ENCODE assay signal across 12 cellular contexts in the genomic region with DNA sequence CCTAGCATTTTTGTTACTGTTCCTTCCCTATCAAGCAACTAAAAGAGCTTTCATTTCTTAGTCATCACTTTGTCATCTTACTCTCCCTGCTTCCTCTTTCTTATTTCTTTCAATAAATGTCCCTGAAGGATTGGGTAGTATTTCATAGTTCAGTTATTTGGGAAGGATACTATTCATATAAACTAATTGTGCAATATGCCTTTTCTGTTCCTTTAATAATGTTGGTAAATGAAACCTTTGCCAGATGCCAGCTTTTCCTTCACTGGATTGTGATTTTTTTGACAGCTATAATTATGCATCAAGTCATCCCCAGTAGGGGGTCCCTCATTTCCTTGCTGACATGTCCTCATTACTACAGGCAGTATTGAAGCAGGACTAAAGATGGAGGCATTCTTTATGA.
DNase-seq lines count a peak whose midpoint lies in the region; ATAC-seq lines count a peak whose summit lies in the region.
"Had no signal": no experiment of that assay in that cellular context is flagged by ENCODE, and none has a peak within 500 bp of the region (broad histone marks: within the 10 kb centered on the region; RNA-seq: fewer than 3 reads in every experiment).

No MANE protein-coding gene starts in this region.

- H3K36me3 Mint-ChIP-seq in effector memory CD8-positive, alpha-beta T cell (ENCODE audit: insufficient read depth) = peaks cover 84% of the 10 kb centered on the region

- H3K4me1 Mint-ChIP-seq in effector memory CD8-positive, alpha-beta T cell (ENCODE audit: low read depth in 2 of 2) = peaks cover 0 to 9% of the 10 kb centered on the region in 2 donors

- no peaks in the 10 kb centered on the region for H3K27me3 Mint-ChIP-seq in effector memory CD8-positive, alpha-beta T cell

- H3K4me3 Mint-ChIP-seq in effector memory CD8-positive, alpha-beta T cell = no peak overlapping the region

- DNase-seq in AG08396 (ENCODE audit: low spot score) (peak; percentile 14), EL (peak; percentile 58), NCI-H2227 (lab: John Stamatoyannopoulos, UW; ENCODE audit: unreplicated experiment) (peak; percentile 63), fibroblast of peridontal ligament (ENCODE audit: extremely low read depth) (peak; percentile 70), SK-N-DZ (ENCODE audit: low spot score) (no peak), SKM-1 treated with dmso at 0.1 percent for 144 hours (lab: John Stamatoyannopoulos, UW; ENCODE audit: unreplicated experiment) (no peak)
- no peak for DNase-seq in effector memory CD8-positive, alpha-beta T cell
- DNase-seq: activated CD4-positive, CD25-positive, alpha-beta regulatory T cell treated with anti-CD3 and anti-CD28 coated beads, Interleukin-2, amount 50 U/mL, for 72 hours; activated effector memory CD4-positive, alpha-beta T cell treated with Interleukin-2 at 50 U/mL for 16 hours; NCI-H187 treated with DMSO at 0.1 percent for 48 hours; trophoblast cell had no signal

- ATAC-seq in effector memory CD8-positive, alpha-beta T cell (replicated peaks) = no peak
- no peak for ATAC-seq in GM21447 (IDR thresholded peaks at IDR 0.05; ENCODE audit: unreplicated experiment)

- peak overlapping the region in 1 of 2 donors; percentile 78 for H3K27ac Mint-ChIP-seq in effector memory CD8-positive, alpha-beta T cell

- no peaks in the 10 kb centered on the region for H3K9me3 Mint-ChIP-seq in effector memory CD8-positive, alpha-beta T cell

Comparison
In these comparisons a context has a peak if more than half of its experiments do, and no peak if none do; other contexts are left out.
1. DNase-seq: peak in AG08396 (single experiment), EL (single experiment), NCI-H2227 (single experiment) and fibroblast of peridontal ligament (single experiment); none in effector memory CD8-positive, alpha-beta T cell (0 of 3), SK-N-DZ (single experiment) and SKM-1 treated with dmso at 0.1 percent for 144 hours (single experiment).